ENCODE assay signal across 8 cellular contexts in the genomic region with DNA sequence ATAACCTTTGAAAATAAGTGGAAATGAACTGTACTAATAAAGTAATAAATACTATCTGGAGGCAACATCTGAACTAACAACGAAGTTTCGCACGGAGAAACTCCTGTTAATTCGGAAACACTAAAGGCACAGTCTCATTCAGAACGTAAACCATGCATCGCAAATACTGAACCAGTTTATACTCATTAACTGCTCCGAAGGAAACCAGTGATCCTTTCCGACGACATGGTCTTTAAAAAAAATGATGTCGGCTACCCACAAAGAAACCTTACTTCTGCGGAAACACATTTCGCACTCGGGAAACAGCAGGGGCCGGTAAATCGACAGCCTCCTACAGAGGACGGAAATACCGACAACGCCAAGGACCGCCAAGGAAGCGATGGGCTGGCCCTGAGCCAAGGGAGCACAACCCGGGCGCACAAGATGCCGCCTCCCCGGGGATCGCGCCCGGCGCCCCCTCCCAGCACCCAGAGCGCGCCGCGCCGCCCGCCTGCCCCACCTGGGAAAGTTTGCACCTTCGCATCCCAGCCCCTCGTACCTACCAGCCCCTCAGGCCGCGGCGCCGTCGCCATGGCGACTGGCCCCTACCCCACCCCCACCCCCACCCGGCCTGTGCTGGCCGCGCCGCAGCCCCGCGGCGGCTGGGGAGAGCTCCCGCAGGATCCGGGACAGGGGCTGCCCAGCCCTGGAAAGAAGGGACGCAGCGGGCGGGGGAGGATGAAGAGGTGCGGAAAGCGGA. TPM values are rescaled to one million over a fixed set of nuclear protein-coding genes. Genes with fewer than 3 reads are reported as not detected.
DNase-seq lines count a peak whose midpoint lies in the region; ATAC-seq and TF ChIP-seq lines count a peak whose summit lies in the region.

No MANE protein-coding gene starts in this region.

- intact Hi-C loops in Right ventricle myocardium superior (cut with DNase I), result no loop called here

- H3K14ac ChIP-seq in trophoblast cell (ENCODE audit: low read length), result peak overlapping the region; percentile 94

- DNase-seq in MM.1S (peak; percentile 76), Right ventricle myocardium superior (peak; percentile 88), trophoblast cell (peak; percentile 25 to 60), tibial nerve (ENCODE audit: low spot score in 2 of 2) (peak; percentile 51 to 69)
- DNase-seq in activated naive CD4-positive, alpha-beta T cell treated with anti-CD3 and anti-CD28 coated beads, Interleukin-2, amount 50 U/mL, for 72 hours (ENCODE audit: low spot score in 2 of 2), result peak; percentile 70 to 82

- H2BK12ac ChIP-seq in trophoblast cell (ENCODE audit: low read length), result peak overlapping the region; percentile 27

- peak; percentile 74 for ATAC-seq in SK-N-SH treated with all-trans-retinoic acid at 6 μM for 48 hours
- peak; percentile 54 to 59 for ATAC-seq in activated naive CD4-positive, alpha-beta T cell treated with anti-CD3 and anti-CD28 coated beads, Interleukin-2, amount 50 U/mL, for 72 hours
- ATAC-seq in Right ventricle myocardium superior (ENCODE audit: poor library complexity), result peak; percentile 68

- peak overlapping the region; percentile 78 for H2BK5ac ChIP-seq in trophoblast cell (ENCODE audit: low read depth, low read length, poor library complexity)

- CTCF ChIA-PET in HEK293 (lab: Yijun Ruan, JAX), result interaction anchor here (1.3 to 2.0 kb wide), 3 partner anchors 29 to 51 kb away, joined by 4 to 7 read pairs (median 5); no protein-coding TSS in a partner anchor

- peak overlapping the region; percentile 81 for H3K4ac ChIP-seq in trophoblast cell (ENCODE audit: low read depth, low read length)

- H3K36me3 ChIP-seq in ES-I3 (ENCODE audit: insufficient read depth, low read length) (no peaks in the 10 kb centered on the region), HEK293 (ENCODE audit: control insufficient read depth in 2 of 2, insufficient read depth in 1 of 2, low read length in 2 of 2) (peaks cover 0 to 3% of the 10 kb centered on the region in 2 experiments; a peak in 1 of 3 replicates), MM.1S (replicated peaks; ENCODE audit: insufficient read depth, low read length) (no peaks in the 10 kb centered on the region), trophoblast cell (ENCODE audit: control insufficient read depth in 1 of 2, insufficient read depth in 2 of 2, low read length in 2 of 2) (peaks cover 0 to 3% of the 10 kb centered on the region in 2 experiments), tibial nerve (no peaks in the 10 kb centered on the region)

- H3K4me2 ChIP-seq in MM.1S (ENCODE audit: low read depth, low read length) (peak overlapping the region; percentile 59), trophoblast cell (ENCODE audit: low read length) (peak overlapping the region; percentile 60)

- H4K8ac ChIP-seq in trophoblast cell (ENCODE audit: low read depth, low read length), result peak overlapping the region; percentile 94

- H4K12ac ChIP-seq in trophoblast cell (ENCODE audit: low read depth, low read length), result peak overlapping the region; percentile 91

- no peaks in the 10 kb centered on the region for H3K9me2 ChIP-seq in MM.1S (replicated peaks; ENCODE audit: insufficient read depth, low read length)

- H3K4me1 ChIP-seq in ES-I3 (ENCODE audit: insufficient read depth, low read length) (peaks cover 9% of the 10 kb centered on the region; the same call in 1 of the 2 replicates), HEK293 (ENCODE audit: control insufficient read depth, insufficient read depth, low read length) (peaks cover 23% of the 10 kb centered on the region), MM.1S (ENCODE audit: low read length) (0 out of 2 replicates have a peak, but pooled peaks cover 4% of the 10 kb centered on the region), trophoblast cell (ENCODE audit: control insufficient read depth in 1 of 2, insufficient read depth in 2 of 2, low read length in 2 of 2) (no peaks in the 10 kb centered on the region), tibial nerve (peaks cover 0 to 41% (median 15%) of the 10 kb centered on the region in 4 donors)

- H3K79me2 ChIP-seq in MM.1S (ENCODE audit: low read length) (peaks cover 49% of the 10 kb centered on the region), trophoblast cell (ENCODE audit: control insufficient read depth, insufficient read depth, low read length, poor library complexity) (peaks cover 6% of the 10 kb centered on the region)

- H3K27me3 ChIP-seq in MM.1S (replicated peaks; ENCODE audit: insufficient read depth, low read length), result peaks cover 11% of the 10 kb centered on the region
- H3K27me3 ChIP-seq in trophoblast cell (ENCODE audit: insufficient read depth, low read length), result no peaks in the 10 kb centered on the region
- no peaks in the 10 kb centered on the region for H3K27me3 ChIP-seq in tibial nerve

- H4K20me1 ChIP-seq in MM.1S (ENCODE audit: insufficient read depth, low read length), result peaks cover 5% of the 10 kb centered on the region; the same call in 1 of the 2 replicates

- peak overlapping the region; percentile 94 for H2AFZ ChIP-seq in MM.1S (ENCODE audit: low read length)
- H2AFZ ChIP-seq in trophoblast cell (ENCODE audit: insufficient read depth, low read length, poor library complexity), result peak overlapping the region; percentile 93

- no peaks in the 10 kb centered on the region for H3K9me3 Mint-ChIP-seq in activated naive CD4-positive, alpha-beta T cell treated with anti-CD3 and anti-CD28 coated beads, Interleukin-2, amount 50 U/mL, for 72 hours

- peak overlapping the region; percentile 62 for H3K9ac ChIP-seq in ES-I3 (ENCODE audit: low read depth, low read length)
- peak overlapping the region; percentile 83 for H3K9ac ChIP-seq in MM.1S (ENCODE audit: low read length)
- peak overlapping the region; percentile 95 for H3K9ac ChIP-seq in trophoblast cell (ENCODE audit: low read length)

- H2BK120ac ChIP-seq in trophoblast cell (ENCODE audit: insufficient read depth, low read length, poor library complexity), result peak overlapping the region; percentile 84

- H3K27ac ChIP-seq in HEK293 (ENCODE audit: extremely low read depth, low read depth, low read length) (peak overlapping the region; percentile 98), MM.1S (ENCODE audit: low read length) (peak overlapping the region; percentile 66; the same call in 1 of the 2 replicates), trophoblast cell (ENCODE audit: low read depth, low read length) (peak overlapping the region; percentile 87), tibial nerve (peak overlapping the region; percentile 90 to 99 (median 94))

- peak overlapping the region; percentile 81 for H4K91ac ChIP-seq in trophoblast cell (ENCODE audit: low read depth, low read length)

- WGBS in trophoblast cell (ENCODE audit: extremely low coverage, insufficient coverage, insufficient read length), result no CpG with 5 or more reads among the region's 56 CpGs
- WGBS in tibial nerve, 2 donors, result 1 to 2% methylated on average over 24 to 35 of the region's 56 CpGs

- H3F3A ChIP-seq in MM.1S (ENCODE audit: insufficient read depth, low read length), result 0 out of 2 replicates have a peak, but pooled peaks cover 4% of the 10 kb centered on the region

- TF ChIP-seq POLR2A in tibial nerve (IDR thresholded peaks at IDR 0.05), result no peak

- peaks cover 5% of the 10 kb centered on the region for H3K79me1 ChIP-seq in trophoblast cell (ENCODE audit: low read length)

- POLR2A ChIA-PET in HEK293 (lab: Yijun Ruan, JAX), result interaction anchor here (0.6 to 1.5 kb wide), 7 partner anchors 10 to 118 kb away, joined by 3 to 5 read pairs (median 3); a partner anchor contains a TSS

- peak in 1 of 2 donors; percentile 5 for TF ChIP-seq EP300 in tibial nerve (IDR thresholded peaks at IDR 0.05)

- TF ChIP-seq CTCF in HEK293 (tag by site-specific recombination; IDR thresholded peaks at IDR 0.05), result no peak
- no peak for TF ChIP-seq CTCF in MM.1S (IDR thresholded peaks at IDR 0.05; ENCODE audit: low read length)
- no peak for TF ChIP-seq CTCF in tibial nerve (IDR thresholded peaks at IDR 0.05)

- H3K4me3 ChIP-seq in HEK293 (ENCODE audit: low read depth, low read length) (peak overlapping the region; percentile 76), MM.1S (ENCODE audit: low read length) (peak overlapping the region; percentile 91), trophoblast cell (ENCODE audit: low read depth, low read length) (peak overlapping the region; percentile 95), tibial nerve (peak overlapping the region; percentile 89 to 100 (median 98))

- no peak overlapping the region for H2AK5ac ChIP-seq in trophoblast cell (ENCODE audit: low read length)

- H3K9me3 ChIP-seq in ES-I3 (ENCODE audit: control insufficient read depth, insufficient read depth, low read length) (0 out of 2 replicates have a peak, but pooled peaks cover 2% of the 10 kb centered on the region), HEK293 (ENCODE audit: control insufficient read depth, insufficient read depth, low read depth, low read length) (no peaks in the 10 kb centered on the region), MM.1S (replicated peaks; ENCODE audit: insufficient read depth, low read length) (no peaks in the 10 kb centered on the region), trophoblast cell (ENCODE audit: insufficient read depth, low read depth, low read length) (no peaks in the 10 kb centered on the region), tibial nerve (no peaks in the 10 kb centered on the region)

- no peak overlapping the region for H3K23ac ChIP-seq in trophoblast cell (ENCODE audit: low read length)

- peak overlapping the region; percentile 86 for H3K18ac ChIP-seq in trophoblast cell (ENCODE audit: low read length)

- peaks cover 7 to 23% of the 10 kb centered on the region in 2 donors for H3K36me3 Mint-ChIP-seq in activated naive CD4-positive, alpha-beta T cell treated with anti-CD3 and anti-CD28 coated beads, Interleukin-2, amount 50 U/mL, for 72 hours

- peak overlapping the region; percentile 44 to 83 for H3K27ac Mint-ChIP-seq in activated naive CD4-positive, alpha-beta T cell treated with anti-CD3 and anti-CD28 coated beads, Interleukin-2, amount 50 U/mL, for 72 hours

RNA-seq across cellular contexts. Expression of a gene that starts 0.7 kb away (rescaled TPM):
- total RNA-seq in activated naive CD4-positive, alpha-beta T cell treated with anti-CD3 and anti-CD28 coated beads, Interleukin-2, amount 50 U/mL, for 72 hours, result 10 to 100 TPM; 48.2 to 50.0 TPM
- total RNA-seq in Right ventricle myocardium superior (29.9 TPM), tibial nerve (10 to 100 TPM; 66.2 to 86.1 (median 77.9) TPM)
- polyA plus RNA-seq in trophoblast cell (2013), result 30.3 and 33.1 TPM in 2 replicates

RNA-seq across cellular contexts. Expression of a gene that starts 37.6 kb away (rescaled TPM):
- total RNA-seq in activated naive CD4-positive, alpha-beta T cell treated with anti-CD3 and anti-CD28 coated beads, Interleukin-2, amount 50 U/mL, for 72 hours, result 1,000 to 10,000 TPM; 1,805 to 1,969 TPM
- 601 TPM for total RNA-seq in Right ventricle myocardium superior
- 4,553 and 4,929 TPM in 2 replicates for polyA plus RNA-seq in trophoblast cell (2013)
- 100 to 1,000 TPM; 117 to 365 (median 159) TPM for total RNA-seq in tibial nerve

RNA-seq across cellular contexts. Expression of a gene that starts 41.7 kb away (rescaled TPM):
- 10 to 100 TPM; 22.2 to 22.5 TPM for total RNA-seq in activated naive CD4-positive, alpha-beta T cell treated with anti-CD3 and anti-CD28 coated beads, Interleukin-2, amount 50 U/mL, for 72 hours
- 15.2 TPM for total RNA-seq in Right ventricle myocardium superior
- 3.8 and 4.0 TPM in 2 replicates for polyA plus RNA-seq in trophoblast cell (2013)
- total RNA-seq in tibial nerve, result 10 to 100 TPM; 11.4 to 27.1 (median 19.9) TPM

RNA-seq across cellular contexts. Expression of a gene that starts 43.7 kb away (rescaled TPM):
- 1 to 10 TPM; 2.2 to 2.8 TPM for total RNA-seq in activated naive CD4-positive, alpha-beta T cell treated with anti-CD3 and anti-CD28 coated beads, Interleukin-2, amount 50 U/mL, for 72 hours
- total RNA-seq in Right ventricle myocardium superior (5.3 TPM), tibial nerve (10 to 100 TPM in 3 of 4 donors, 1 to 10 TPM in 1; 7.6 to 16.1 (median 11.3) TPM)
- 0.15 and 0.19 TPM in 2 replicates for polyA plus RNA-seq in trophoblast cell (2013)

Comparison
In these comparisons a context has a peak if more than half of its experiments do, and no peak if none do; other contexts are left out.
1. Peak in every context shown above with its lines: DNase-seq, ATAC-seq, H3K4me3 ChIP-seq and H3K27ac ChIP-seq.